In genomic region chr2:31810200-31810917, GRCh38 we compare ENCODE assay signal across 22 cellular contexts.
"Had no signal": no experiment of that assay in that cellular context is flagged by ENCODE, and none has a peak within 500 bp of the region (broad histone marks: within the 10 kb centered on the region; RNA-seq: fewer than 3 reads in every experiment).

No MANE protein-coding gene starts in this region.

- H3K9me3 ChIP-seq: colonic mucosa, neutrophil, right atrium auricular region, sigmoid colon, testis, upper lobe of right lung, vagina had no signal

- H3K27ac ChIP-seq: colonic mucosa, foreskin keratinocyte, hepatocyte, neutrophil, right atrium auricular region, sigmoid colon, testis, tibial nerve, upper lobe of right lung had no signal

- H3K36me3 ChIP-seq: colonic mucosa, neutrophil, right atrium auricular region, sigmoid colon, tibial nerve, upper lobe of right lung, vagina had no signal

- H3K27me3 ChIP-seq: colonic mucosa, foreskin keratinocyte, hepatocyte, neutrophil, right atrium auricular region, sigmoid colon, testis, tibial nerve, upper lobe of right lung, vagina had no signal

- H3K4me3 ChIP-seq: colonic mucosa, hepatocyte, lung, right atrium auricular region, sigmoid colon, smooth muscle cell, testis, tibial nerve, upper lobe of right lung, vagina had no signal

- H3K4me1 ChIP-seq: colonic mucosa, foreskin keratinocyte, right atrium auricular region, sigmoid colon, testis, tibial nerve had no signal

- DNase-seq: colonic mucosa; dermis blood vessel endothelial cell; foreskin keratinocyte; head of caudate nucleus; left colon; left ventricle myocardium superior; mesenchymal stem cell; midbrain; naive thymus-derived CD4-positive, alpha-beta T cell; sigmoid colon; stimulated activated CD4-positive, alpha-beta T cell treated with anti-CD3 and anti-CD28 coated beads, Interleukin-4, amount 100 ng/mL, for 4 hours; stimulated activated naive B cell treated with anti-CD40 and anti-IgM and Interleukin-4, amounts not matched to agents 10 μg/mL and 1 μg/mL and 100 μg/mL, for 72 hours; stimulated activated naive CD8-positive, alpha-beta T cell treated with anti-CD3 and anti-CD28 coated beads, Interleukin-15, amount 100 ng/mL, for 72 hours; testis; upper lobe of right lung had no signal

- ATAC-seq: foreskin keratinocyte; left colon; left ventricle myocardium superior; naive thymus-derived CD4-positive, alpha-beta T cell; stimulated activated naive B cell treated with anti-CD40 and anti-IgM and Interleukin-4, amounts not matched to agents 10 μg/mL and 1 μg/mL and 100 μg/mL, for 72 hours; stimulated activated naive CD8-positive, alpha-beta T cell treated with anti-CD3 and anti-CD28 coated beads, Interleukin-15, amount 100 ng/mL, for 72 hours; upper lobe of right lung had no signal
